Comparison of ENCODE assay signal across 21 cellular contexts in the genomic region with DNA sequence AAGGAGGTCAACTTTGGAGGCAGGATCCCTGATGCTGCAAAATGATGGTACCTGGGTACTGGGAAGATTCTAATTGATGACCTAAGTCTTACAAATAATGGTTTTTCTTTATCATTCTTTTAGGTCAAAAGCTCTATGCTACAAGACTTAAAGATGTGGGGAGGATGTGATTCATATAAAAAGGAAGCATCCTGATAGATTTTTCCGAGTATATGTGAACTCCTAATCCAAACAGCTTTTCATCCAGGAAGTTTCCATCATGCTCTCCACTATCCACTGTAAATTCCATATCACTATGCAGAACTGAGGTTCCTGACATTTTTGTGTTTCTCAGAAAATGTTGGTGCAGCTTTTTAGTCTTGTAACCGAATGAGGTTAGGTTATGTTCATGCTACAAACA.
DNase-seq lines count a peak whose midpoint lies in the region; ATAC-seq, FAIRE-seq and TF ChIP-seq lines count a peak whose summit lies in the region.
"Had no signal": no experiment of that assay in that cellular context is flagged by ENCODE, and none has a peak within 500 bp of the region (broad histone marks: within the 10 kb centered on the region; RNA-seq: fewer than 3 reads in every experiment).

No MANE protein-coding gene starts in this region.

- H3K27me3 ChIP-seq in Caco-2 (replicated peaks; ENCODE audit: control insufficient read depth, insufficient read depth, low read length), result no peaks in the 10 kb centered on the region
- H3K27me3 ChIP-seq: BE2C had no signal

- H3K9me3 ChIP-seq in Caco-2, result peaks cover 3% of the 10 kb centered on the region; the same call in 1 of the 2 replicates
- H3K9me3 ChIP-seq: BE2C had no signal

- H3K4me3 ChIP-seq in Caco-2 (ENCODE audit: low read depth, low read length), result no peak overlapping the region
- H3K4me3 ChIP-seq: GM12878, GM23338 had no signal

- ATAC-seq in GM19467 (IDR thresholded peaks at IDR 0.05; ENCODE audit: unreplicated experiment), result no peak
- no peak for ATAC-seq in HG03045 (IDR thresholded peaks at IDR 0.05; ENCODE audit: unreplicated experiment)
- ATAC-seq: GM12878, GM23338, HepG2 had no signal

- no TSS peak for BruUV-seq in Caco-2 (replicated peaks; lab: Mats Ljungman, UMichigan)

- no peak overlapping the region for H3K27ac Mint-ChIP-seq in Caco-2 (ENCODE audit: unreplicated experiment)
- H3K27ac Mint-ChIP-seq: CD4-positive, CD25-positive, alpha-beta regulatory T cell; CD8-positive, alpha-beta memory T cell; GM23338; H9 had no signal

- no peaks in the 10 kb centered on the region for H3K4me1 Mint-ChIP-seq in Caco-2 (ENCODE audit: low read depth, unreplicated experiment)
- H3K4me1 Mint-ChIP-seq: CD4-positive, CD25-positive, alpha-beta regulatory T cell; CD8-positive, alpha-beta memory T cell had no signal

- H3K4me1 ChIP-seq in Caco-2, result no peaks in the 10 kb centered on the region

- peak; percentile 23 for FAIRE-seq in H54 (lab: Jason Lieb, UNC)
- FAIRE-seq: A204.1, GM12878, HepG2 had no signal

- peaks cover 2% of the 10 kb centered on the region for H3K27me3 Mint-ChIP-seq in Caco-2 (ENCODE audit: insufficient read depth, unreplicated experiment)
- H3K27me3 Mint-ChIP-seq: CD4-positive, CD25-positive, alpha-beta regulatory T cell; CD8-positive, alpha-beta memory T cell had no signal

- TF ChIP-seq POLR2A in H54 (IDR thresholded peaks at IDR 0.05; ENCODE audit: low read depth, low read length), result no peak

- POLR2A ChIA-PET in Caco-2 (lab: Charles Lee), result no interaction called here

- no peaks in the 10 kb centered on the region for H3K36me3 Mint-ChIP-seq in Caco-2 (ENCODE audit: insufficient read depth, unreplicated experiment)
- H3K36me3 Mint-ChIP-seq: CD4-positive, CD25-positive, alpha-beta regulatory T cell; CD8-positive, alpha-beta memory T cell had no signal

- H3K9me3 Mint-ChIP-seq in Caco-2 (ENCODE audit: unreplicated experiment), result peaks cover 9% of the 10 kb centered on the region
- H3K9me3 Mint-ChIP-seq: GM23338, H9 had no signal

- TF ChIP-seq CTCF in Caco-2 (IDR thresholded peaks at IDR 0.05; ENCODE audit: insufficient read depth in 1 of 2, low read depth in 1 of 2, low read length in 1 of 2, severe bottlenecking in 1 of 2, unreplicated experiment in 1 of 2), result no peak

- CTCF ChIA-PET in Caco-2 (lab: Charles Lee), result no interaction called here

- H3K4me3 Mint-ChIP-seq in Caco-2 (ENCODE audit: unreplicated experiment), result no peak overlapping the region
- H3K4me3 Mint-ChIP-seq: CD4-positive, CD25-positive, alpha-beta regulatory T cell; CD8-positive, alpha-beta memory T cell; GM23338; H9 had no signal

- H3K36me3 ChIP-seq in Caco-2 (ENCODE audit: control insufficient read depth, insufficient read depth, low read length), result no peaks in the 10 kb centered on the region

- no peak for DNase-seq in H54 (ENCODE audit: insufficient read length, low spot score)
- peak; percentile 51 for DNase-seq in HT1080 (ENCODE audit: low read depth)
- DNase-seq in dermis blood vessel endothelial cell, result peak; percentile 49
- no peak for DNase-seq in COLO829 (ENCODE audit: low spot score)
- DNase-seq in Caco-2, result no peak
- DNase-seq: ACHN; BE2C; C1 segment of cervical spinal cord; CD4-positive, CD25-positive, alpha-beta regulatory T cell; CD8-positive, alpha-beta memory T cell; DMS153; DMS79; H9; Kasumi-1; KG1 had no signal

- intact Hi-C loops in Caco-2 (cut with micrococcal nuclease; ENCODE audit: unreplicated experiment), result no loop called here

Comparison
In these comparisons a context has a peak if more than half of its experiments do, and no peak if none do; other contexts are left out.
1. DNase-seq: peak in HT1080 (single experiment) and dermis blood vessel endothelial cell (single experiment); none in H54 (single experiment), COLO829 (single experiment) and Caco-2 (0 of 2).